In the genomic region with DNA sequence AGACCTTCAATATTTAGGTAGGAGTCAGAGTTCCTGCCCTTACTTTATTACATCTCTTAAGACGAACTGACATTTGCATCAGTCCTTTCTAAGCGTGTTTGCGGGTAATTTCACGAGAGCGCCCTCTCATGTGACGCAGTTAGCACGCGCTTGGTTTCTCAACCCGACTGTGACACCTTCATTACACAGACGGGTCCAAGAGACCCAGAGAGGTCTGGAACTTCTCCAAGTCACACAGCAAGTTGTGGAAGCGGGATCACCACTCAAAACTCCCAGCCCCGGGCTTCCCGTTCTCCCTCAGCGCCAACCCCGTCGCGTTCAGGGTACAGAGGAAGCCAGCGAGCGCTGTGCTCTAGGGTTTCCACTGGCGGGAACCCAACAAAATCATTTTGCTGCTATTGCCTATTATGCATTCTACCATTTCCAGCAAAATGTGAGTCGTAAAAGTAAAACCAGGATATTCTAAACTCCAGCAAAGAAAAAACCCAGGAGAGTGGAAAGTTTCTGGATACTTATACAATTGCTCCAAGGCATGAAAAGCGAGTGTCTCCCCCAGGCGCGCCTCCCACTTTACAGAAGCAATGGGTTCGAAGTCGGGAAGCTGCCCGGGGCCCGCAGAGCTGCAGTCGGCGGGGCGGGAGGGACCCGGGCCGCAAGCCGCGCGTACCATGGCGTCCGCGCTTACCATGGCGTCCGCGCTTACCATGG, we compare ENCODE assay signal across 8 cellular contexts. TPM values are rescaled to one million over a fixed set of nuclear protein-coding genes. Genes with fewer than 3 reads are reported as not detected.
DNase-seq lines count a peak whose midpoint lies in the region; ATAC-seq and TF ChIP-seq lines count a peak whose summit lies in the region.

No MANE protein-coding gene starts in this region.

- ATAC-seq in HG02884 (IDR thresholded peaks at IDR 0.05; ENCODE audit: unreplicated experiment) = peak; percentile 63
- ATAC-seq in activated CD4-positive, CD25-positive, alpha-beta regulatory T cell treated with anti-CD3 and anti-CD28 coated beads, Interleukin-2, amount 50 U/mL, for 24 hours = peak; percentile 57 to 62

- peaks cover 3% of the 10 kb centered on the region for H3K36me3 Mint-ChIP-seq in chondrocyte (ENCODE audit: low read depth)

- H3K27ac Mint-ChIP-seq in chondrocyte (ENCODE audit: unreplicated experiment) = peak overlapping the region; percentile 84

- peaks cover 25% of the 10 kb centered on the region for H3K4me1 Mint-ChIP-seq in chondrocyte (ENCODE audit: low read depth)

- peak overlapping the region; percentile 66 for H3K27ac ChIP-seq in layer of hippocampus (ENCODE audit: low read depth, low read length)

- DNase-seq in NCI-H1417 (lab: John Stamatoyannopoulos, UW) (peak; percentile 30 to 79 (median 57)), NCI-H1417 treated with DMSO at 0.1 percent for 48 hours (lab: John Stamatoyannopoulos, UW) (no peak), NCI-H2107 treated with DMSO at 0.1 percent for 48 hours (lab: John Stamatoyannopoulos, UW; ENCODE audit: unreplicated experiment) (peak; percentile 25), chondrocyte (ENCODE audit: low spot score) (no peak)
- DNase-seq in stimulated activated CD4-positive, alpha-beta T cell treated with anti-CD3 and anti-CD28 coated beads, Interleukin-1b, Interleukin-23, amount 100 ng/mL, for 4 hours (ENCODE audit: low read depth in 2 of 2) = peak; percentile 51 to 60

- H3K9me3 Mint-ChIP-seq in chondrocyte (ENCODE audit: low read depth) = peaks cover 6% of the 10 kb centered on the region

- TF ChIP-seq CTCF in chondrocyte (IDR thresholded peaks at IDR 0.05) = peak; percentile 47

- no peaks in the 10 kb centered on the region for H3K27me3 ChIP-seq in layer of hippocampus (ENCODE audit: control insufficient read depth, insufficient read depth, low read length)

- no peaks in the 10 kb centered on the region for H3K27me3 Mint-ChIP-seq in chondrocyte (ENCODE audit: low read depth)

- H3K4me3 Mint-ChIP-seq in chondrocyte (ENCODE audit: unreplicated experiment) = peak overlapping the region; percentile 71

RNA-seq across cellular contexts. Expression of a gene that starts 0.6 kb away (rescaled TPM):
- total RNA-seq in chondrocyte = 15.8 to 25.6 TPM (median 16.7 TPM) in 3 replicates

RNA-seq across cellular contexts. Expression of a gene that starts 54.4 kb away (rescaled TPM):
- 24.7 to 49.5 TPM (median 25.1 TPM) in 3 replicates for total RNA-seq in chondrocyte

Comparison
In these comparisons a context has a peak if more than half of its experiments do, and no peak if none do; other contexts are left out.
1. DNase-seq: peak in NCI-H1417 (3 of 3), NCI-H2107 treated with DMSO at 0.1 percent for 48 hours (single experiment) and stimulated activated CD4-positive, alpha-beta T cell treated with anti-CD3 and anti-CD28 coated beads, Interleukin-1b, Interleukin-23, amount 100 ng/mL, for 4 hours (2 of 2); none in NCI-H1417 treated with DMSO at 0.1 percent for 48 hours (single experiment) and chondrocyte (single experiment).